ENCODE assay signal across 11 cellular contexts in genomic region chr17:74528491-74529199, GRCh38. TPM values are rescaled to one million over a fixed set of nuclear protein-coding genes. Genes with fewer than 3 reads are reported as not detected.
DNase-seq lines count a peak whose midpoint lies in the region; ATAC-seq and TF ChIP-seq lines count a peak whose summit lies in the region.
"Had no signal": no experiment of that assay in that cellular context is flagged by ENCODE, and none has a peak within 500 bp of the region (broad histone marks: within the 10 kb centered on the region; RNA-seq: fewer than 3 reads in every experiment).

No MANE protein-coding gene starts in this region.

- H3K9me3 ChIP-seq in esophagus muscularis mucosa (peaks cover 0 to 2% (median 0%) of the 10 kb centered on the region in 4 donors), neuronal stem cell (replicated peaks in 1 of 2; ENCODE audit: control insufficient read depth in 2 of 2, insufficient read depth in 1 of 2, low read depth in 1 of 2, low read length in 2 of 2) (no peaks in the 10 kb centered on the region), HAP-1 (no peaks in the 10 kb centered on the region), esophagus squamous epithelium (peaks cover 0 to under 1% (median 0%) of the 10 kb centered on the region in 3 donors)

- no peak overlapping the region for H3K4me3 ChIP-seq in esophagus muscularis mucosa
- no peak overlapping the region for H3K4me3 ChIP-seq in neuronal stem cell (ENCODE audit: low read length in 2 of 2)
- H3K4me3 ChIP-seq in HAP-1, result no peak overlapping the region
- H3K4me3 ChIP-seq in esophagus squamous epithelium, result no peak overlapping the region

- in situ Hi-C loops in HAP-1 (cut with MboI; ENCODE audit: low sequenced_read_pairs), result no loop called here

- H3K4me1 ChIP-seq in esophagus muscularis mucosa, result no peaks in the 10 kb centered on the region
- no peaks in the 10 kb centered on the region for H3K4me1 ChIP-seq in neuronal stem cell (ENCODE audit: control insufficient read depth in 2 of 2, insufficient read depth in 1 of 2, low read depth in 1 of 2, low read length in 2 of 2)
- no peaks in the 10 kb centered on the region for H3K4me1 ChIP-seq in HAP-1
- H3K4me1 ChIP-seq in esophagus squamous epithelium, result no peaks in the 10 kb centered on the region

- no peak overlapping the region for H3K4me2 ChIP-seq in neuronal stem cell (ENCODE audit: insufficient read depth, low read length, poor library complexity, severe bottlenecking)

- intact Hi-C loops in esophagus muscularis mucosa (cut with DNase I) (no loop called here), esophagus squamous epithelium (cut with DNase I) (no loop called here)

- peak; percentile 77 for ATAC-seq in HG03342 (IDR thresholded peaks at IDR 0.05; ENCODE audit: unreplicated experiment)

- H3K27ac ChIP-seq in esophagus muscularis mucosa (replicated peaks in 1 of 4) (no peak overlapping the region), neuronal stem cell (replicated peaks; ENCODE audit: low read length) (no peak overlapping the region), esophagus squamous epithelium (peak overlapping the region in 1 of 4 donors; percentile 9)
- H3K27ac ChIP-seq: C4-2B had no signal

- no peak overlapping the region for H4K91ac ChIP-seq in neuronal stem cell (ENCODE audit: low read depth, low read length, poor library complexity)

- TF ChIP-seq POLR2A in esophagus muscularis mucosa (IDR thresholded peaks at IDR 0.05; ENCODE audit: low read depth), result no peak
- no peak for TF ChIP-seq POLR2A in esophagus squamous epithelium (IDR thresholded peaks at IDR 0.05)

- whole genome bisulfite sequencing in esophagus muscularis mucosa, result 79% methylated on average over 6 of the region's 8 CpGs
- no CpG with 5 or more reads among the region's 8 CpGs for WGBS in neuronal stem cell (ENCODE audit: extremely low coverage in 2 of 2, insufficient read length in 2 of 2, insufficient replicate concordance in 1 of 2), 2 donors
- WGBS in esophagus squamous epithelium, 2 donors, result 69 to 83% methylated on average over 7 to 8 of the region's 8 CpGs

- no peak overlapping the region for H3K9ac ChIP-seq in neuronal stem cell (ENCODE audit: low read depth, low read length, poor library complexity)

- H3K4ac ChIP-seq in neuronal stem cell (ENCODE audit: low read length), result no peak overlapping the region

- no peak overlapping the region for H3K18ac ChIP-seq in neuronal stem cell (ENCODE audit: low read length)

- no peak overlapping the region for H2BK12ac ChIP-seq in neuronal stem cell (ENCODE audit: low read length)

- H3K79me1 ChIP-seq in neuronal stem cell (ENCODE audit: low read depth, low read length), result no peaks in the 10 kb centered on the region

- H3K23ac ChIP-seq in neuronal stem cell (ENCODE audit: low read depth, low read length, poor library complexity), result no peak overlapping the region

- no peak for TF ChIP-seq CTCF in esophagus muscularis mucosa (IDR thresholded peaks at IDR 0.05)
- TF ChIP-seq CTCF in esophagus squamous epithelium (IDR thresholded peaks at IDR 0.05), result no peak

- H3K36me3 ChIP-seq in esophagus muscularis mucosa (no peaks in the 10 kb centered on the region), neuronal stem cell (replicated peaks in 1 of 2; ENCODE audit: control insufficient read depth in 2 of 2, insufficient read depth in 2 of 2, low read length in 2 of 2) (no peaks in the 10 kb centered on the region), HAP-1 (replicated peaks) (no peaks in the 10 kb centered on the region), esophagus squamous epithelium (no peaks in the 10 kb centered on the region)

- no peak overlapping the region for H2BK120ac ChIP-seq in neuronal stem cell (ENCODE audit: low read depth, low read length)

- DNase-seq in stimulated activated CD4-positive, alpha-beta T cell treated with anti-CD3 and anti-CD28 coated beads, Interleukin-4, amount 100 ng/mL, for 24 hours, result peak; percentile 1
- DNase-seq in stimulated activated CD4-positive, alpha-beta T cell treated with anti-CD3 and anti-CD28 coated beads, Interleukin-12 subunit alpha, Interleukin-12 subunit beta, amount 100 ng/mL, for 4 hours, result no peak
- DNase-seq in esophagus muscularis mucosa (ENCODE audit: extremely low spot score) (peak; percentile 83), neuronal stem cell (ENCODE audit: low spot score) (no peak), COLO668 (lab: John Stamatoyannopoulos, UW; ENCODE audit: unreplicated experiment) (no peak), HAP-1 (ENCODE audit: low spot score in 2 of 2) (no peak), esophagus squamous epithelium (lab: John Stamatoyannopoulos, UW) (no peak)
- DNase-seq: NCI-H526 treated with DMSO at 0.1 percent for 48 hours had no signal

- no peak overlapping the region for H2AK5ac ChIP-seq in neuronal stem cell (ENCODE audit: low read depth, low read length)

- no peak for TF ChIP-seq EP300 in esophagus muscularis mucosa (IDR thresholded peaks at IDR 0.05)

- no peak overlapping the region for H2BK15ac ChIP-seq in neuronal stem cell (ENCODE audit: low read length)

- H3K27me3 ChIP-seq in esophagus muscularis mucosa, result peaks cover 0 to 20% (median 0%) of the 10 kb centered on the region in 4 donors
- H3K27me3 ChIP-seq in neuronal stem cell (ENCODE audit: control insufficient read depth in 3 of 3, insufficient read depth in 3 of 3, low read depth in 1 of 3, low read length in 3 of 3), result peaks cover 0 to 2% (median 0%) of the 10 kb centered on the region in 3 experiments
- no peaks in the 10 kb centered on the region for H3K27me3 ChIP-seq in HAP-1 (ENCODE audit: low read depth)
- H3K27me3 ChIP-seq in esophagus squamous epithelium, result peaks cover 0 to 32% (median 0%) of the 10 kb centered on the region in 4 donors

- no peak overlapping the region for H2BK5ac ChIP-seq in neuronal stem cell (ENCODE audit: low read length)

- H2AFZ ChIP-seq in neuronal stem cell (ENCODE audit: low read length), result no peak overlapping the region

- no peak overlapping the region for H4K8ac ChIP-seq in neuronal stem cell (ENCODE audit: low read depth, low read length)

- H3K14ac ChIP-seq in neuronal stem cell (ENCODE audit: low read length), result no peak overlapping the region

RNA-seq across cellular contexts. Expression of gene CD300LB, which starts 2.6 kb away (rescaled TPM):
- total RNA-seq in esophagus muscularis mucosa (under 1 TPM in 3 of 4 donors, not detected in 1; 0.17 to 0.83 (median 0.23) TPM), esophagus squamous epithelium (under 1 TPM in 2 of 4 donors, not detected in 2; 0.19 TPM)
- polyA plus RNA-seq in neuronal stem cell (2013, experiment 1 of 2), result not detected
- not detected for polyA plus RNA-seq in neuronal stem cell (2013, experiment 2 of 2)
- total RNA-seq: lung microvascular endothelial cell had no signal

RNA-seq across cellular contexts. Expression of gene CD300C, which starts 17.3 kb away (rescaled TPM):
- total RNA-seq in esophagus muscularis mucosa (1 to 10 TPM in 3 of 4 donors, under 1 TPM in 1; 0.39 to 4.6 (median 1.6) TPM), esophagus squamous epithelium (under 1 TPM in 3 of 4 donors, not detected in 1; 0.18 to 0.76 (median 0.42) TPM)
- 0.03 TPM for polyA plus RNA-seq in neuronal stem cell (2013, experiment 1 of 2)
- 0.04 TPM for polyA plus RNA-seq in neuronal stem cell (2013, experiment 2 of 2)
- total RNA-seq: lung microvascular endothelial cell had no signal

RNA-seq across cellular contexts. Expression of gene CD300H, which starts 38.7 kb away (rescaled TPM):
- total RNA-seq in esophagus muscularis mucosa, result not detected
- polyA plus RNA-seq in neuronal stem cell (2013, experiment 1 of 2), result not detected
- not detected for polyA plus RNA-seq in neuronal stem cell (2013, experiment 2 of 2)
- total RNA-seq in esophagus squamous epithelium, result not detected
- total RNA-seq: lung microvascular endothelial cell had no signal

Comparison
In these comparisons a context has a peak if more than half of its experiments do, and no peak if none do; other contexts are left out.
1. DNase-seq: peak in stimulated activated CD4-positive, alpha-beta T cell treated with anti-CD3 and anti-CD28 coated beads, Interleukin-4, amount 100 ng/mL, for 24 hours (single experiment) and esophagus muscularis mucosa (single experiment); none in stimulated activated CD4-positive, alpha-beta T cell treated with anti-CD3 and anti-CD28 coated beads, Interleukin-12 subunit alpha, Interleukin-12 subunit beta, amount 100 ng/mL, for 4 hours (single experiment), neuronal stem cell (single experiment), COLO668 (single experiment), HAP-1 (0 of 2) and esophagus squamous epithelium (single experiment).